In the genomic region with DNA sequence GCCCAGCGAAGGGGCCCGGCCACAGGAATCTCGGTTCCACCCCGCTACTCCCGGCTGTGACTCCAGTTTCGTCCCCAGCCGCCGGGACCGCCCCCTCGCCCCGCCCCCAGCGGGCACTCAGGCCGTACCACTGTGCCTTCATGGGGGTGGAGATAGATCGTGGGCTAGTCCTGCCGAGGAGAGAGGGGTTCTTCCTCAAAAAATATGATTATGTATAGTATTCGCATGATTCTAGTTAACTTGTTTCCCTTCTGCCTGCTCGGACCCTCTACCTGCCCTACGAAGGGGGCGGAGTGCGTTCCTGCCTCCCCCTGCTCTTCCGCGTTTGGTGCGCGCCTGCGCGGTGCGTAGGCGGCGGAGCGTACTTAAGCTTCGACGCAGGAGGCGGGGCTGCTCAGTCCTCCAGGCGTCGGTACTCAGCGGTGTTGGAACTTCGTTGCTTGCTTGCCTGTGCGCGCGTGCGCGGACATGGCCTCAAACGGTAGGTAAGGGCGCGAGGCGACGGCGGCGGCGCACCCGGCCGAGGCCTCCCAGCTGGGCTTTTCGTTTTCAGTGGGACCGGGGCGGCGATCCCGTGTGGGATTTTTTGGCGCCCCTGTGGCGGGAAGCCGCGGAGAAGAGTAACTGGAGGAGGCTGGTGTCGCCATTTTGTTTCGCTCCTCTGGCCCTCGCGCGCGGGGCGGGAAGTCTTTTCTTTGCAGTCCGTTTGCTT, we compare ENCODE assay signal across 8 cellular contexts. TPM values are rescaled to one million over a fixed set of nuclear protein-coding genes. Genes with fewer than 3 reads are reported as not detected.
A peak's percentile ranks its signal among the peaks of the same experiment; 100 is the strongest.
DNase-seq lines count a peak whose midpoint lies in the region; ATAC-seq and TF ChIP-seq lines count a peak whose summit lies in the region.

A gene (plus strand): TSS at position 393 of the 712 bp plus-strand sequence. CDS start 76 bp downstream, at position 469.

- peak within 1 kb of the TSS; percentile 80 for H3K23ac ChIP-seq in mesendoderm (ENCODE audit: low read length)

- H3K9me3 Mint-ChIP-seq in effector memory CD8-positive, alpha-beta T cell: no peaks in the 10 kb centered on the region

- no peaks in the 10 kb centered on the region for H3K27me3 ChIP-seq in mesendoderm (ENCODE audit: insufficient read depth, low read length, poor library complexity)

- H3K4me1 ChIP-seq in mesendoderm (ENCODE audit: control insufficient read depth, low read depth, low read length): peaks cover 4% of the 10 kb centered on the region

- no peak within 1 kb of the TSS for H2BK15ac ChIP-seq in mesendoderm (replicated peaks; ENCODE audit: low read depth)

- no peaks in the 10 kb centered on the region for H3K27me3 Mint-ChIP-seq in effector memory CD8-positive, alpha-beta T cell

- H3K36me3 Mint-ChIP-seq in effector memory CD8-positive, alpha-beta T cell (ENCODE audit: insufficient read depth): peaks cover 66% of the 10 kb centered on the region

- H3K9ac ChIP-seq in mesendoderm (ENCODE audit: low read length): peak within 1 kb of the TSS; percentile 99

- peaks cover 48% of the 10 kb centered on the region for H3K79me2 ChIP-seq in mesendoderm (ENCODE audit: control insufficient read depth, insufficient read depth, low read length)

- H2BK120ac ChIP-seq in mesendoderm (ENCODE audit: low read depth, low read length): no peak within 1 kb of the TSS

- peak within 1 kb of the TSS; percentile 99 for H3K56ac ChIP-seq in mesendoderm (ENCODE audit: low read length)

- peak within 1 kb of the TSS; percentile 95 for H3K4ac ChIP-seq in mesendoderm (ENCODE audit: low read depth, low read length)

- H3K27ac ChIP-seq in mesendoderm (ENCODE audit: low read depth, low read length): peak within 1 kb of the TSS; percentile 77

- peak within 1 kb of the TSS; percentile 92 for H2BK5ac ChIP-seq in mesendoderm (ENCODE audit: low read length)

- H3K4me3 ChIP-seq in mesendoderm (ENCODE audit: low read length): peak within 1 kb of the TSS; percentile 99

- DNase-seq in CMK (ENCODE audit: low read depth) (peak; percentile 95), GM20000 (ENCODE audit: low spot score) (peak; percentile 96), HS-5 (ENCODE audit: low read depth) (peak; percentile 73), NOMO-1 treated with DMSO at 0.1 percent for 48 hours (lab: John Stamatoyannopoulos, UW; ENCODE audit: unreplicated experiment) (peak; percentile 80), mesendoderm (peak; percentile 90)
- DNase-seq in activated CD8-positive, alpha-beta memory T cell treated with anti-CD3 and anti-CD28 coated beads for 48 hours (ENCODE audit: low read depth in 2 of 3, low spot score in 2 of 3): peak; percentile 80 to 96 (median 89)
- peak; percentile 90 to 93 (median 92) for DNase-seq in effector memory CD8-positive, alpha-beta T cell
- DNase-seq in stimulated activated CD8-positive, alpha-beta memory T cell treated with anti-CD3 and anti-CD28 coated beads, Interleukin-12 subunit alpha, Interleukin-12 subunit beta, amount 100 ng/mL, for 4 hours (ENCODE audit: low read depth): peak; percentile 82

- H3K18ac ChIP-seq in mesendoderm (ENCODE audit: low read length): peak within 1 kb of the TSS; percentile 88

- no peak within 1 kb of the TSS for H4K8ac ChIP-seq in mesendoderm (ENCODE audit: low read depth, low read length)

- no peak for TF ChIP-seq CTCF in GM20000 (IDR thresholded peaks at IDR 0.05; ENCODE audit: extremely low read depth, missing control alignments)

- ATAC-seq in effector memory CD8-positive, alpha-beta T cell (replicated peaks): peak; percentile 62

- H3K79me1 ChIP-seq in mesendoderm (ENCODE audit: low read length): peaks cover 6% of the 10 kb centered on the region

- peak within 1 kb of the TSS; percentile 99 to 100 for H3K27ac Mint-ChIP-seq in effector memory CD8-positive, alpha-beta T cell

- H3K4me1 Mint-ChIP-seq in effector memory CD8-positive, alpha-beta T cell (ENCODE audit: low read depth in 2 of 2): peaks cover 52 to 55% of the 10 kb centered on the region in 2 donors

- H3K36me3 ChIP-seq in mesendoderm (ENCODE audit: control insufficient read depth, insufficient read depth, low read length): peaks cover 11% of the 10 kb centered on the region

- H2AK5ac ChIP-seq in mesendoderm (ENCODE audit: low read length): no peak within 1 kb of the TSS

- no CpG with 5 or more reads among the region's 69 CpGs for WGBS in mesendoderm (ENCODE audit: extremely low coverage, insufficient coverage, low lambda C conversion rate)

- H3K4me3 Mint-ChIP-seq in effector memory CD8-positive, alpha-beta T cell: peak within 1 kb of the TSS; percentile 99

- peak within 1 kb of the TSS; percentile 97 for H4K5ac ChIP-seq in mesendoderm (ENCODE audit: low read length)

- peak within 1 kb of the TSS; percentile 48 for H3K4me2 ChIP-seq in mesendoderm (ENCODE audit: low read length)

RNA-seq across cellular contexts. Expression of the gene that starts here (rescaled TPM):
- polyA plus RNA-seq in mesendoderm (2013, experiment 1 of 2): 1,268 TPM
- 1,201 TPM for polyA plus RNA-seq in mesendoderm (2013, experiment 2 of 2)

Comparison
In these comparisons a context has a peak if more than half of its experiments do, and no peak if none do; other contexts are left out.
1. Peak in every context shown above with its lines: DNase-seq, ATAC-seq, H3K4me3 ChIP-seq and H3K27ac ChIP-seq.